Comparison of ENCODE assay signal across 1 cellular context in genomic region chr6:16302721-16303552, GRCh38.
A peak's percentile ranks its signal among the peaks of the same experiment; 100 is the strongest.
TF ChIP-seq lines count a peak whose summit lies in the region.

No MANE protein-coding gene starts in this region.

TF ChIP-seq in K562, 482 proteins besides CTCF, POLR2A, EP300 and RAD21 (continued from another document):
- no peak for TF ChIP-seq RERE (CRISPR knock-in tag; IDR thresholded peaks at IDR 0.05; ENCODE audit: borderline replicate concordance)
- TF ChIP-seq POLR2G (IDR thresholded peaks at IDR 0.05; ENCODE audit: low read depth, low read length) = peak; percentile 61
- no peak for TF ChIP-seq ZNF3 (CRISPR knock-in tag; IDR thresholded peaks at IDR 0.05)
- TF ChIP-seq MAFG (tag; conservative IDR thresholded peaks at IDR 0.05) = no peak
- TF ChIP-seq CHD1 (IDR thresholded peaks at IDR 0.05; ENCODE audit: low read length) = no peak
- TF ChIP-seq NKRF (IDR thresholded peaks at IDR 0.05; ENCODE audit: borderline replicate concordance) = no peak
- TF ChIP-seq TCF15 (CRISPR knock-in tag; IDR thresholded peaks at IDR 0.05) = no peak
- TF ChIP-seq U2AF2 (optimal IDR thresholded peaks at IDR 0.05; ENCODE audit: low read depth, low read length) = no peak
- no peak for TF ChIP-seq PTRF (tag; IDR thresholded peaks at IDR 0.05)
- TF ChIP-seq TBP (optimal IDR thresholded peaks at IDR 0.05; ENCODE audit: low read depth, low read length) = no peak
- no peak for TF ChIP-seq ZNF609 (CRISPR knock-in tag; IDR thresholded peaks at IDR 0.05; ENCODE audit: borderline replicate concordance)
- TF ChIP-seq KDM4B (IDR thresholded peaks at IDR 0.05; ENCODE audit: borderline replicate concordance in 2 of 2, low read depth in 1 of 2) = no peak
- TF ChIP-seq CBFA2T3 (IDR thresholded peaks at IDR 0.05) = no peak
- no peak for TF ChIP-seq MAFF (IDR thresholded peaks at IDR 0.05; ENCODE audit: low read length)
- TF ChIP-seq CHCHD3 (CRISPR knock-in tag; IDR thresholded peaks at IDR 0.05) = no peak
- TF ChIP-seq CCNT2 (IDR thresholded peaks at IDR 0.05; ENCODE audit: borderline replicate concordance, extremely low read depth, insufficient read length, low read depth, low read length) = no peak
- no peak for TF ChIP-seq RNF2 (IDR thresholded peaks at IDR 0.05)
- TF ChIP-seq NR2C1 (IDR thresholded peaks at IDR 0.05) = no peak
- no peak for TF ChIP-seq NR2C1 (tag; IDR thresholded peaks at IDR 0.05)
- TF ChIP-seq ZNF436 (CRISPR knock-in tag; IDR thresholded peaks at IDR 0.05) = no peak
TF ChIP-seq in K562: peak in this region for 12.
